Comparison of ENCODE assay signal across 20 cellular contexts in the genomic region with DNA sequence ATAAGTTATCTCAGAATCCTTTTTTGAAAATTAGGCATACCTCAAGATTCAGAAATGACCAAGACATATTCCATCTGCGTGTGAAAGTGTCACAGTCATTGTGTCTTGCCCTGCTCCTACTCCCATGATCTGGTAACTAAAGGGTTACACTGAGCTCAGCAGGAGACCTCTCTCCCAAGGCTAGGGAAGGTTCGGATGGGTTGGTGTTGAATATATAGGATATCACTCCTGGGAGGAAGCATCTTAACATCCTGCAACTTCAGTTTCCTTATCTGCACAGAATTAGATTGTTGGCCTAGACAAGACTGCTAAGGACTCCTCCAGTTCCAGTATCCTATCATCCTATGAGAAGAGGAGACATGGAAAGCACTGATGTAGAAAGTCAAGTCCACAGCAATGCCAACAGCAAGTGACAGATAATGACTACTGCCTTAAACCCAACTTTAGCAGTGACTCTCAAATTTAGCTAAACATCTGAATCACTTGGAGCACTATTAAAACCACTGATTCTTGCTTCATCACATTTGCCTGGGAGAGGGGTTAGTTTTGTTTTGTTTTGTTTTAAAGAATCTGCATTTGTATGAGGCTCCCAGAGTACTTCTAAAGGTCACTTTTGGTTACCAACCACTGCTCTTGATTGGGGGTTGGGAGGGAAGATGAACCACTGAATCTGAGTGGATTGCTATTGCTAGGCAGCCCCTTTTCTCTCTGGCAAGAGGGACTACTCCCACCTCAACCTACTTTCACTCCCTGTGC. TPM values are rescaled to one million over a fixed set of nuclear protein-coding genes. Genes with fewer than 3 reads are reported as not detected.
DNase-seq lines count a peak whose midpoint lies in the region; ATAC-seq and TF ChIP-seq lines count a peak whose summit lies in the region.
"Had no signal": no experiment of that assay in that cellular context is flagged by ENCODE, and none has a peak within 500 bp of the region (broad histone marks: within the 10 kb centered on the region; RNA-seq: fewer than 3 reads in every experiment).

No MANE protein-coding gene starts in this region.

- H3K4me1 ChIP-seq in HUES48 (ENCODE audit: control insufficient read depth, insufficient read depth, low read length) (peaks cover 47% of the 10 kb centered on the region), ascending aorta (peaks cover 4 to 21% of the 10 kb centered on the region in 2 donors), iPS-15b (ENCODE audit: control insufficient read depth, insufficient read depth, low read length) (peaks cover 32% of the 10 kb centered on the region), tibial artery (peaks cover 0 to 41% (median 10%) of the 10 kb centered on the region in 4 donors)
- H3K4me1 ChIP-seq: BLaER1, Peyer's patch had no signal

- H3K4me3 ChIP-seq in HUES48 (ENCODE audit: low read depth, low read length), result peak overlapping the region; percentile 31
- H3K4me3 ChIP-seq in ascending aorta, result no peak overlapping the region
- H3K4me3 ChIP-seq in iPS-15b (ENCODE audit: low read depth, low read length), result peak overlapping the region; percentile 47
- no peak overlapping the region for H3K4me3 ChIP-seq in tibial artery
- H3K4me3 ChIP-seq: BLaER1, Peyer's patch had no signal

- no peak for TF ChIP-seq CTCF in ascending aorta (IDR thresholded peaks at IDR 0.05)
- no peak for TF ChIP-seq CTCF in tibial artery (IDR thresholded peaks at IDR 0.05)

- H3K27ac ChIP-seq in HUES48 (ENCODE audit: low read depth, low read length), result peak overlapping the region; percentile 68
- peak overlapping the region; percentile 39 to 70 for H3K27ac ChIP-seq in ascending aorta
- H3K27ac ChIP-seq in tibial artery, result peak overlapping the region in 1 of 2 donors; percentile 73
- H3K27ac ChIP-seq: BLaER1, Peyer's patch had no signal

- H3K9me3 ChIP-seq in HUES48 (ENCODE audit: control insufficient read depth, insufficient read depth, low read length), result no peaks in the 10 kb centered on the region
- H3K9me3 ChIP-seq in ascending aorta, result no peaks in the 10 kb centered on the region
- no peaks in the 10 kb centered on the region for H3K9me3 ChIP-seq in iPS-15b (ENCODE audit: control insufficient read depth, insufficient read depth, low read length)
- H3K9me3 ChIP-seq in tibial artery, result no peaks in the 10 kb centered on the region
- H3K9me3 ChIP-seq: BLaER1, Peyer's patch had no signal

- DNase-seq in ascending aorta (ENCODE audit: low spot score in 2 of 2) (no peak), renal cortical epithelial cell (ENCODE audit: low read depth) (peak; percentile 60), tibial artery (no peak), NCI-H748 treated with DMSO at 0.1 percent for 48 hours (lab: John Stamatoyannopoulos, UW) (no peak)
- DNase-seq: CD4-positive, alpha-beta memory T cell; DMS153; EL; MM.1S; NCI-H1092; NCI-H146; NCI-H2029 treated with DMSO at 0.1 percent for 48 hours; NCI-H2171 treated with DMSO at 0.1 percent for 48 hours; NCI-H446 treated with DMSO at 0.1 percent for 48 hours; NCI-H69; Peyer's patch had no signal

- H3K9ac ChIP-seq in HUES48 (ENCODE audit: low read depth, low read length), result no peak overlapping the region
- H3K9ac ChIP-seq in iPS-15b (ENCODE audit: low read depth, low read length), result no peak overlapping the region
- H3K9ac ChIP-seq: BLaER1 had no signal

- ATAC-seq in HG03520 (IDR thresholded peaks at IDR 0.05; ENCODE audit: unreplicated experiment) (no peak), HG02642 (IDR thresholded peaks at IDR 0.05; ENCODE audit: poor library complexity, unreplicated experiment) (no peak)

- peaks cover 64% of the 10 kb centered on the region for H3K27me3 ChIP-seq in HUES48 (ENCODE audit: control insufficient read depth, insufficient read depth, low read length)
- H3K27me3 ChIP-seq in ascending aorta, result no peaks in the 10 kb centered on the region
- H3K27me3 ChIP-seq in iPS-15b (ENCODE audit: control insufficient read depth, insufficient read depth, low read length), result peaks cover 45% of the 10 kb centered on the region
- H3K27me3 ChIP-seq in tibial artery, result no peaks in the 10 kb centered on the region
- H3K27me3 ChIP-seq: BLaER1, Peyer's patch had no signal

- H3K36me3 ChIP-seq in HUES48 (ENCODE audit: control insufficient read depth, insufficient read depth, low read length) (no peaks in the 10 kb centered on the region), ascending aorta (peaks cover 0 to 17% of the 10 kb centered on the region in 2 donors), iPS-15b (ENCODE audit: control insufficient read depth, insufficient read depth, low read length) (no peaks in the 10 kb centered on the region), tibial artery (peaks cover 0 to 14% (median 0%) of the 10 kb centered on the region in 3 donors)
- H3K36me3 ChIP-seq: BLaER1 had no signal

- intact Hi-C loops in ascending aorta (cut with DNase I), result no loop called here
- intact Hi-C loops in tibial artery (cut with DNase I; ENCODE audit: low total_unique reads), result no loop called here

RNA-seq across cellular contexts. Expression of a gene that starts 9.7 kb away (rescaled TPM):
- 74.1 TPM for total RNA-seq in ascending aorta
- 123 and 229 TPM in 2 replicates for total RNA-seq in renal cortical epithelial cell
- total RNA-seq: CD4-positive, alpha-beta memory T cell had no signal

Comparison
In these comparisons a context has a peak if more than half of its experiments do, and no peak if none do; other contexts are left out.
1. H3K4me3 ChIP-seq: peak in HUES48 (single experiment) and iPS-15b (single experiment); none in ascending aorta (0 of 2) and tibial artery (0 of 2).